In genomic region chr11:94271885-94272372, GRCh38 we compare ENCODE assay signal across 14 cellular contexts. TPM values are rescaled to one million over a fixed set of nuclear protein-coding genes. Genes with fewer than 3 reads are reported as not detected.
DNase-seq lines count a peak whose midpoint lies in the region; ATAC-seq and TF ChIP-seq lines count a peak whose summit lies in the region.
"Had no signal": no experiment of that assay in that cellular context is flagged by ENCODE, and none has a peak within 500 bp of the region (broad histone marks: within the 10 kb centered on the region; RNA-seq: fewer than 3 reads in every experiment).

No MANE protein-coding gene starts in this region.

- TF ChIP-seq CTCF in GM10266 (IDR thresholded peaks at IDR 0.05; ENCODE audit: control insufficient read depth, insufficient read depth, low read depth, missing control alignments) = no peak

- no peaks in the 10 kb centered on the region for H3K27me3 Mint-ChIP-seq in activated naive CD8-positive, alpha-beta T cell treated with anti-CD3 and anti-CD28 coated beads for 36 hours

- ATAC-seq in GM19035 (IDR thresholded peaks at IDR 0.05; ENCODE audit: unreplicated experiment) (peak; percentile 87), HG02642 (IDR thresholded peaks at IDR 0.05; ENCODE audit: poor library complexity, unreplicated experiment) (peak; percentile 91), HG03439 (IDR thresholded peaks at IDR 0.05; ENCODE audit: unreplicated experiment) (peak; percentile 96)
- ATAC-seq: left lung had no signal

- no peaks in the 10 kb centered on the region for H3K4me1 Mint-ChIP-seq in activated naive CD8-positive, alpha-beta T cell treated with anti-CD3 and anti-CD28 coated beads for 36 hours

- H3K9me3 Mint-ChIP-seq in activated naive CD8-positive, alpha-beta T cell treated with anti-CD3 and anti-CD28 coated beads for 36 hours = peaks cover 7% of the 10 kb centered on the region

- H3K36me3 Mint-ChIP-seq in activated naive CD8-positive, alpha-beta T cell treated with anti-CD3 and anti-CD28 coated beads for 36 hours = no peaks in the 10 kb centered on the region

- DNase-seq in GM10266 (ENCODE audit: extremely low spot score) (peak; percentile 38), activated gamma-delta T cell treated with Interleukin-2 at 50 U/mL for 16 hours (no peak), midbrain (lab: John Stamatoyannopoulos, UW) (no peak)
- DNase-seq in activated naive CD8-positive, alpha-beta T cell treated with anti-CD3 and anti-CD28 coated beads for 36 hours = no peak
- no peak for DNase-seq in stimulated activated CD4-positive, alpha-beta T cell treated with anti-CD3 and anti-CD28 coated beads, Interleukin-4, amount 100 ng/mL, for 4 hours
- DNase-seq: activated CD8-positive, alpha-beta memory T cell treated with anti-CD3 and anti-CD28 coated beads, Interleukin-2, amount 50 U/mL, for 48 hours; left lung; NCI-H1092 treated with DMSO at 0.1 percent for 48 hours; posterior cingulate gyrus; uterus had no signal

- no peak overlapping the region for H3K27ac Mint-ChIP-seq in activated naive CD8-positive, alpha-beta T cell treated with anti-CD3 and anti-CD28 coated beads for 36 hours

- no peak overlapping the region for H3K4me3 Mint-ChIP-seq in activated naive CD8-positive, alpha-beta T cell treated with anti-CD3 and anti-CD28 coated beads for 36 hours

RNA-seq across cellular contexts. Expression of gene IZUMO1R, which starts 32.5 kb away (rescaled TPM):
- not detected for total RNA-seq in activated naive CD8-positive, alpha-beta T cell treated with anti-CD3 and anti-CD28 coated beads for 36 hours
- total RNA-seq: cardiac septum, left lung, uterus had no signal
